In the genomic region with DNA sequence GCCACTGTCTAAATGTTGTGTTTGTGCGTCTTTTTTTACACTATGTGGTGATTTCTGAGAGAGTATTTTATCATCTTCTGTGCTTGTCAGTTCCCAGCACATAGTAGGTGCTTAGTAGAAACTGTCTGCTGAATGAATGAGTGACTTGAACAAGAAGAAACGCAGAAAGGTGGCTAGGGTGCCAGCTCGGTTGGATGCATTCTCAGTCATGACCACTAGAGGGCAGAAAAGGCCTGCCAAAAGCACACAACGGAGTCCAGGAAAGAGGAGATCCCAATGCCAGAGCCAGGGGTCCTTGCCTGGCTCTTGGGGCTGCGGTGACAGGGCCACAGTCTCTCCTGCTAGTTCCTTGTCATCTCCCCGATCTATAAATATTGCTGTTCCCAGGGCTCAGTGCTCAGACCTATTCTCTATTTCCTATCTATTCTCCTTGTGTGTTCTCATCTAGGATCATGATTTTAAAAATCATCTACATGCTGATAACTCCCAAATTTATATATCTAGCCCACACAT, we compare ENCODE assay signal across 9 cellular contexts. TPM values are rescaled to one million over a fixed set of nuclear protein-coding genes. Genes with fewer than 3 reads are reported as not detected.
DNase-seq lines count a peak whose midpoint lies in the region; ATAC-seq and TF ChIP-seq lines count a peak whose summit lies in the region.
"Had no signal": no experiment of that assay in that cellular context is flagged by ENCODE, and none has a peak within 500 bp of the region (broad histone marks: within the 10 kb centered on the region; RNA-seq: fewer than 3 reads in every experiment).

No MANE protein-coding gene starts in this region.

- CTCF ChIA-PET in activated naive CD4-positive, alpha-beta T cell treated with anti-CD3 and anti-CD28 coated beads for 36 hours (lab: Charles Lee): interaction anchor here (0.6 to 1.8 kb wide), 17 partner anchors 8 to 1327 kb away, joined by 3 to 8 read pairs (median 3); no protein-coding TSS in a partner anchor

- ATAC-seq in HG02798 (IDR thresholded peaks at IDR 0.05; ENCODE audit: poor library complexity, unreplicated experiment): no peak

- peaks cover 32% of the 10 kb centered on the region for H3K27me3 Mint-ChIP-seq in activated naive CD4-positive, alpha-beta T cell treated with anti-CD3 and anti-CD28 coated beads for 36 hours (ENCODE audit: low read depth)

- no peak overlapping the region for H3K4me3 ChIP-seq in LNCaP clone FGC (ENCODE audit: low read depth, low read length)
- no peak overlapping the region for H3K4me3 ChIP-seq in vagina

- DNase-seq in DMS79 treated with DMSO at 0.1 percent for 48 hours (lab: John Stamatoyannopoulos, UW): peak; percentile 79
- no peak for DNase-seq in LNCaP clone FGC (ENCODE audit: low read depth)
- DNase-seq in SK-N-DZ (ENCODE audit: low spot score): peak; percentile 61
- DNase-seq in activated naive CD4-positive, alpha-beta T cell treated with anti-CD3 and anti-CD28 coated beads for 36 hours: peak; percentile 77
- peak; percentile 60 for DNase-seq in glomerular visceral epithelial cell (ENCODE audit: extremely low spot score)
- DNase-seq in pulmonary artery endothelial cell (ENCODE audit: low read depth, low spot score): peak; percentile 5
- DNase-seq in vagina (ENCODE audit: extremely low spot score in 2 of 2): no peak

- H3K4me3 Mint-ChIP-seq in activated naive CD4-positive, alpha-beta T cell treated with anti-CD3 and anti-CD28 coated beads for 36 hours: no peak overlapping the region

- intact Hi-C loops in activated naive CD4-positive, alpha-beta T cell treated with anti-CD3 and anti-CD28 coated beads for 36 hours (cut with micrococcal nuclease): loop anchor here (1.0 to 10.0 kb wide), 5 partner anchors 98 to 699 kb away; a partner anchor contains a TSS
- intact Hi-C loops in vagina (cut with DNase I): loop anchor here (5.0 kb wide), 1 partner anchor 697 kb away; a partner anchor contains a TSS

- H3K4me1 ChIP-seq in vagina: no peaks in the 10 kb centered on the region

- TF ChIP-seq CTCF in LNCaP clone FGC (IDR thresholded peaks at IDR 0.05; ENCODE audit: control insufficient read depth, extremely low read depth, insufficient read depth): peak; percentile 89
- TF ChIP-seq CTCF in vagina (IDR thresholded peaks at IDR 0.05): peak; percentile 42 to 86 (median 84)

- no peak overlapping the region for H3K27ac ChIP-seq in vagina

- TF ChIP-seq POLR2A in vagina (IDR thresholded peaks at IDR 0.05): no peak

- no peaks in the 10 kb centered on the region for H3K9me3 Mint-ChIP-seq in activated naive CD4-positive, alpha-beta T cell treated with anti-CD3 and anti-CD28 coated beads for 36 hours

- H3K27ac Mint-ChIP-seq in activated naive CD4-positive, alpha-beta T cell treated with anti-CD3 and anti-CD28 coated beads for 36 hours: no peak overlapping the region

- no peaks in the 10 kb centered on the region for H3K36me3 Mint-ChIP-seq in activated naive CD4-positive, alpha-beta T cell treated with anti-CD3 and anti-CD28 coated beads for 36 hours (ENCODE audit: low read depth)

- H3K27me3 ChIP-seq in vagina: no peaks in the 10 kb centered on the region

- H3K4me1 Mint-ChIP-seq in activated naive CD4-positive, alpha-beta T cell treated with anti-CD3 and anti-CD28 coated beads for 36 hours (ENCODE audit: low read depth): no peaks in the 10 kb centered on the region

- H3K36me3 ChIP-seq in vagina: no peaks in the 10 kb centered on the region

- no peaks in the 10 kb centered on the region for H3K9me3 ChIP-seq in vagina

RNA-seq across cellular contexts. Expression of a gene that starts 57.3 kb away (rescaled TPM):
- polyA plus RNA-seq in SK-N-DZ (2014; cell fraction: cytosol; rRNA removed): not detected in 2 replicates
- polyA plus RNA-seq in SK-N-DZ (2014; cell fraction: nucleus; rRNA removed): not detected in 2 replicates
- not detected for total RNA-seq in activated naive CD4-positive, alpha-beta T cell treated with anti-CD3 and anti-CD28 coated beads for 36 hours
- total RNA-seq in pulmonary artery endothelial cell (not detected in 2 replicates), vagina (not detected)
- polyA plus RNA-seq: adipose tissue had no signal

Comparison
In these comparisons a context has a peak if more than half of its experiments do, and no peak if none do; other contexts are left out.
1. DNase-seq: peak in DMS79 treated with DMSO at 0.1 percent for 48 hours (single experiment), SK-N-DZ (single experiment), activated naive CD4-positive, alpha-beta T cell treated with anti-CD3 and anti-CD28 coated beads for 36 hours (single experiment), glomerular visceral epithelial cell (single experiment) and pulmonary artery endothelial cell (single experiment); none in LNCaP clone FGC (single experiment) and vagina (0 of 2).